21 cellular contexts compared by ENCODE assay signal in genomic region chr6:146277142-146277541, GRCh38.
"Had no signal": no experiment of that assay in that cellular context is flagged by ENCODE, and none has a peak within 500 bp of the region (broad histone marks: within the 10 kb centered on the region; RNA-seq: fewer than 3 reads in every experiment).

No MANE protein-coding gene starts in this region.

- H3K4me3 ChIP-seq: MG63, SJCRH30, SK-N-MC had no signal

- H3K36me3 ChIP-seq: MG63, SJCRH30 had no signal

- H3K27ac ChIP-seq: SJCRH30, SK-N-MC had no signal

- H3K4me1 ChIP-seq: SJCRH30 had no signal

- DNase-seq: IMR-90, Karpas-422, KG1, MG63, NCI-H1092, NCI-H1105 treated with DMSO at 0.1 percent for 48 hours, NCI-H1417 treated with DMSO at 0.1 percent for 48 hours, NCI-H146, NCI-H1694 treated with DMSO at 0.1 percent for 48 hours, NCI-H1930, NCI-H2081, NCI-H2107, NCI-H2227 treated with DMSO at 0.1 percent for 48 hours, NCI-H510A, NCI-H524 treated with DMSO at 0.1 percent for 48 hours, NCI-H69, NCI-H774, RPMI8226, SHP77 treated with DMSO at 0.1 percent for 48 hours, SJCRH30 had no signal

- H3K27me3 ChIP-seq: MG63, SJCRH30 had no signal

- H3K9me3 ChIP-seq: MG63, SJCRH30 had no signal
